20 cellular contexts compared by ENCODE assay signal in the genomic region with DNA sequence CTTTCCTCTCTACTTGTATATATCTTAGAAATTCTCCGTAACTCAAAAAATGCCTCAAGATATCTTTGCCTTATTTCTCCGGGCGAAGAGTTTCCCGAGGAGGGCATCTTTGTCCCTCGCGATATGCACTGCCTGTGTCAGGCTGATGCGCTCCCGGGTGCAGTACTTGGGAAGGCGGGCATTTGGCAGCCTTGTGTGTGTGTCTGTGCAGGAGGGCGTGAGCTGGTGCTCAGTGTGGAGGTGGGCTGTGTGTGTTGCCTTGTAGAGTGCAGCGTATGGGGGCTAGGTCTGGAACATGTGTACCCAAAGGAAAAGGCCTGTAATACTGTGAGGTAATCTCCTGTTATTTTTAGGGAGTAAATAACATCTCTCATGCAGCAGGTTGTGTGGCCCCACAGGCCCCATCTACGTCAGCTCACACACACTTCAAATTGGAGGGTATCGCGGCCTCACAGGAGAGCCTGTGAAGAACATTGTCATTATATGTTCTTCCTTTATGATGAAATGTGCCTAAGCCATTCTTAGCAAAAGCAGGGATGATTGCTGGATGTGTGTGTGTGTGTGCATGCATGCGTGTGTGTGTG.
A peak's percentile ranks its signal among the peaks of the same experiment; 100 is the strongest.
DNase-seq lines count a peak whose midpoint lies in the region; ATAC-seq and TF ChIP-seq lines count a peak whose summit lies in the region.
"Had no signal": no experiment of that assay in that cellular context is flagged by ENCODE, and none has a peak within 500 bp of the region (broad histone marks: within the 10 kb centered on the region; RNA-seq: fewer than 3 reads in every experiment).

No MANE protein-coding gene starts in this region.

- ATAC-seq in stimulated activated effector memory CD8-positive, alpha-beta T cell treated with anti-CD3 and anti-CD28 coated beads, Interleukin-12 subunit alpha, Interleukin-12 subunit beta, amount 100 ng/mL, for 72 hours = no peak
- no peak for ATAC-seq in GM18520 (IDR thresholded peaks at IDR 0.05; ENCODE audit: unreplicated experiment)

- H3K36me3 Mint-ChIP-seq in brain = no peaks in the 10 kb centered on the region
- H3K36me3 Mint-ChIP-seq in stimulated activated effector memory CD8-positive, alpha-beta T cell treated with anti-CD3 and anti-CD28 coated beads, Interleukin-12 subunit alpha, Interleukin-12 subunit beta, amount 100 ng/mL, for 72 hours = peaks cover 76% of the 10 kb centered on the region

- WGBS in mesodermal cell (ENCODE audit: insufficient coverage in 2 of 2), 2 experiments = 96 to 99% methylated on average over 12 to 14 of the region's 15 CpGs

- H3K9me3 ChIP-seq in mesodermal cell (ENCODE audit: control insufficient read depth, low read length) = no peaks in the 10 kb centered on the region
- H3K9me3 ChIP-seq: neutrophil had no signal

- peaks cover 47% of the 10 kb centered on the region for H3K36me3 ChIP-seq in mesodermal cell (ENCODE audit: control insufficient read depth, insufficient read depth, low read length)

- H3K4me1 Mint-ChIP-seq in brain = peaks cover 30% of the 10 kb centered on the region
- H3K4me1 Mint-ChIP-seq in stimulated activated effector memory CD8-positive, alpha-beta T cell treated with anti-CD3 and anti-CD28 coated beads, Interleukin-12 subunit alpha, Interleukin-12 subunit beta, amount 100 ng/mL, for 72 hours = peaks cover 39% of the 10 kb centered on the region

- H3K4me3 Mint-ChIP-seq in brain = peak overlapping the region in 3 of 5 experiments; percentile 9 to 48 (median 38)
- H3K4me3 Mint-ChIP-seq in stimulated activated effector memory CD8-positive, alpha-beta T cell treated with anti-CD3 and anti-CD28 coated beads, Interleukin-12 subunit alpha, Interleukin-12 subunit beta, amount 100 ng/mL, for 72 hours = no peak overlapping the region

- H3K27me3 Mint-ChIP-seq in brain = peaks cover under 1% of the 10 kb centered on the region

- TF ChIP-seq CTCF in brain (conservative IDR thresholded peaks at IDR 0.05) = no peak

- H3K9me3 Mint-ChIP-seq in brain = no peaks in the 10 kb centered on the region
- no peaks in the 10 kb centered on the region for H3K9me3 Mint-ChIP-seq in stimulated activated effector memory CD8-positive, alpha-beta T cell treated with anti-CD3 and anti-CD28 coated beads, Interleukin-12 subunit alpha, Interleukin-12 subunit beta, amount 100 ng/mL, for 72 hours

- H3K27ac ChIP-seq in mesodermal cell (ENCODE audit: low read depth, low read length, severe bottlenecking) = peak overlapping the region; percentile 77
- H3K27ac ChIP-seq: 22Rv1, C4-2B, neutrophil, SK-N-MC had no signal

- peak overlapping the region in 3 of 5 experiments; percentile 68 to 86 (median 86) for H3K27ac Mint-ChIP-seq in brain
- H3K27ac Mint-ChIP-seq in stimulated activated effector memory CD8-positive, alpha-beta T cell treated with anti-CD3 and anti-CD28 coated beads, Interleukin-12 subunit alpha, Interleukin-12 subunit beta, amount 100 ng/mL, for 72 hours = peak overlapping the region; percentile 77

- H3K4me1 ChIP-seq in mesodermal cell (ENCODE audit: control insufficient read depth, insufficient read depth, low read length, poor library complexity, severe bottlenecking) = peaks cover 20% of the 10 kb centered on the region

- peak; percentile 50 for DNase-seq in NCI-H1436 (lab: John Stamatoyannopoulos, UW)
- no peak for DNase-seq in NCI-H1436 treated with DMSO at 0.1 percent for 48 hours (lab: John Stamatoyannopoulos, UW)
- DNase-seq in stimulated activated effector memory CD8-positive, alpha-beta T cell treated with anti-CD3 and anti-CD28 coated beads, Interleukin-12 subunit alpha, Interleukin-12 subunit beta, amount 100 ng/mL, for 72 hours (ENCODE audit: low spot score in 2 of 2) = no peak
- DNase-seq in NCI-H2029 treated with DMSO at 0.1 percent for 48 hours (lab: John Stamatoyannopoulos, UW) = no peak
- no peak for DNase-seq in NCI-H2107 treated with DMSO at 0.1 percent for 48 hours (lab: John Stamatoyannopoulos, UW; ENCODE audit: unreplicated experiment)
- DNase-seq: activated CD4-positive, alpha-beta T cell treated with anti-CD3 and anti-CD28 coated beads for 4 hours; activated CD8-positive, alpha-beta memory T cell treated with anti-CD3 and anti-CD28 coated beads, Interleukin-2, amount 50 U/mL, for 4 hours; DMS79; erythroblast; NCI-H1092 treated with DMSO at 0.1 percent for 48 hours; stimulated activated CD4-positive, alpha-beta T cell treated with anti-CD3 and anti-CD28 coated beads, Interleukin-4, amount 100 ng/mL, for 4 hours; stimulated activated CD8-positive, alpha-beta memory T cell treated with anti-CD3 and anti-CD28 coated beads, Interleukin-4, amount 100 ng/mL, for 48 hours had no signal

- no peak overlapping the region for H3K4me3 ChIP-seq in mesodermal cell (ENCODE audit: extremely low read depth, insufficient read depth, low read length, poor library complexity, severe bottlenecking)
- H3K4me3 ChIP-seq: lung, SK-N-MC had no signal
